ENCODE assay signal across 9 cellular contexts in the genomic region with DNA sequence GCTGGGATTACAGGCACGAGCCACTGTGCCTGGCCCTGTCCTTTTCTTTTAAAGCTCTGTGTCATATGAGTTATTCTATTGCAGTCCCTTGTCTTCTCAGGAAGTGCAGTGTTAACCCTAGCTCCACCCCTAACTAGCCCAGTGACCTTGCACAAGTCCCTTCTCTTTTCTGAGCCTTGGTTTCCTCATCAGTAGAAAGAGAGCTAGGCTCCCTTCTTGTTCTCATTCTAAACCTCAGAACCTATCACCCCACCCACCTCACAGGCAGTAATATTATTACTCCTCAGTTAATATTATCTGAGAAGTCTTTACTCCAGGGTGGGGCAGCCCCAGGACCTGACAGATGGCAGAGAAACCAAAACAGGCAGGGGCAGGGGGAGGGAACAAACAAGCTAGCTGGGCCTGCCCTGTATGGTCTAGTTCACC. TPM values are rescaled to one million over a fixed set of nuclear protein-coding genes. Genes with fewer than 3 reads are reported as not detected.
A peak's percentile ranks its signal among the peaks of the same experiment; 100 is the strongest.
DNase-seq lines count a peak whose midpoint lies in the region; ATAC-seq and TF ChIP-seq lines count a peak whose summit lies in the region.
"Had no signal": no experiment of that assay in that cellular context is flagged by ENCODE, and none has a peak within 500 bp of the region (broad histone marks: within the 10 kb centered on the region; RNA-seq: fewer than 3 reads in every experiment).

No MANE protein-coding gene starts in this region.

- no peaks in the 10 kb centered on the region for H3K9me3 ChIP-seq in CD8-positive, alpha-beta memory T cell (ENCODE audit: low read length)
- no peaks in the 10 kb centered on the region for H3K9me3 ChIP-seq in vagina

- no peak for TF ChIP-seq CTCF in vagina (IDR thresholded peaks at IDR 0.05)

- no peaks in the 10 kb centered on the region for H3K27me3 ChIP-seq in CD8-positive, alpha-beta memory T cell (ENCODE audit: insufficient read depth, low read length, poor library complexity, severe bottlenecking)
- no peaks in the 10 kb centered on the region for H3K27me3 ChIP-seq in vagina

- peak overlapping the region; percentile 89 to 99 (median 98) for H3K27ac Mint-ChIP-seq in CD8-positive, alpha-beta memory T cell
- H3K27ac Mint-ChIP-seq in activated CD8-positive, alpha-beta T cell treated with anti-CD3 and anti-CD28 coated beads, Interleukin-2, amount 10 ng/mL, durations not matched to agents 7 days and 5 days = peak overlapping the region; percentile 96

- TF ChIP-seq POLR2A in vagina (IDR thresholded peaks at IDR 0.05) = no peak

- H3K9me3 Mint-ChIP-seq in CD8-positive, alpha-beta memory T cell = no peaks in the 10 kb centered on the region
- H3K9me3 Mint-ChIP-seq in activated CD8-positive, alpha-beta T cell treated with anti-CD3 and anti-CD28 coated beads, Interleukin-2, amount 10 ng/mL, durations not matched to agents 7 days and 5 days (ENCODE audit: insufficient read depth) = no peaks in the 10 kb centered on the region

- H3K4me1 ChIP-seq in CD8-positive, alpha-beta memory T cell (ENCODE audit: insufficient read depth, low read length) = peaks cover 92% of the 10 kb centered on the region
- no peaks in the 10 kb centered on the region for H3K4me1 ChIP-seq in vagina

- H3K27ac ChIP-seq in CD8-positive, alpha-beta memory T cell (ENCODE audit: low read depth, low read length) = peak overlapping the region; percentile 57
- no peak overlapping the region for H3K27ac ChIP-seq in vagina

- no peaks in the 10 kb centered on the region for H3K36me3 ChIP-seq in CD8-positive, alpha-beta memory T cell (ENCODE audit: insufficient read depth, low read length)
- H3K36me3 ChIP-seq in vagina = no peaks in the 10 kb centered on the region

- H3K27me3 Mint-ChIP-seq in CD8-positive, alpha-beta memory T cell = no peaks in the 10 kb centered on the region
- no peaks in the 10 kb centered on the region for H3K27me3 Mint-ChIP-seq in activated CD8-positive, alpha-beta T cell treated with anti-CD3 and anti-CD28 coated beads, Interleukin-2, amount 10 ng/mL, durations not matched to agents 7 days and 5 days (ENCODE audit: low read depth)

- peak in 1 of 5 donors; percentile 19 for DNase-seq in CD8-positive, alpha-beta memory T cell
- DNase-seq in activated CD8-positive, alpha-beta T cell treated with anti-CD3 and anti-CD28 coated beads, Interleukin-2, amount 10 ng/mL, durations not matched to agents 7 days and 5 days = peak; percentile 67
- DNase-seq in vagina (ENCODE audit: extremely low spot score in 2 of 2) (no peak), hippocampal formation (lab: John Stamatoyannopoulos, UW) (no peak), cortex of kidney (lab: John Stamatoyannopoulos, UW) (no peak), NCI-H2081 treated with DMSO at 0.1 percent for 48 hours (lab: John Stamatoyannopoulos, UW) (no peak)

- intact Hi-C loops in vagina (cut with DNase I) = no loop called here

- POLR2A ChIA-PET in CD8-positive, alpha-beta memory T cell (lab: Charles Lee) = interaction anchor here (0.6 to 3.6 kb wide), 10 partner anchors 14 to 130 kb away, joined by 3 to 25 read pairs (median 3); partner anchors contain the start of gene MED7
- POLR2A ChIA-PET in activated CD8-positive, alpha-beta T cell treated with anti-CD3 and anti-CD28 coated beads, Interleukin-2, amount 10 ng/mL, durations not matched to agents 7 days and 5 days (lab: Charles Lee) = interaction anchor here (0.7 to 3.5 kb wide), 24 partner anchors 11 to 352 kb away, joined by 3 to 50 read pairs (median 4); partner anchors contain the start of gene MED7

- ATAC-seq in GM19372 (IDR thresholded peaks at IDR 0.05; ENCODE audit: low read depth, unreplicated experiment) = peak; percentile 48
- peak; percentile 55 for ATAC-seq in HG03280 (IDR thresholded peaks at IDR 0.05; ENCODE audit: unreplicated experiment)
- ATAC-seq in activated CD8-positive, alpha-beta T cell treated with anti-CD3 and anti-CD28 coated beads, Interleukin-2, amount 10 ng/mL, durations not matched to agents 7 days and 5 days = peak; percentile 27

- peak overlapping the region; percentile 23 for H3K4me3 ChIP-seq in CD8-positive, alpha-beta memory T cell (ENCODE audit: low read length)
- no peak overlapping the region for H3K4me3 ChIP-seq in vagina

- peaks cover 7 to 28% (median 10%) of the 10 kb centered on the region in 3 donors for H3K36me3 Mint-ChIP-seq in CD8-positive, alpha-beta memory T cell
- peaks cover 71% of the 10 kb centered on the region for H3K36me3 Mint-ChIP-seq in activated CD8-positive, alpha-beta T cell treated with anti-CD3 and anti-CD28 coated beads, Interleukin-2, amount 10 ng/mL, durations not matched to agents 7 days and 5 days (ENCODE audit: low read depth)

- peaks cover 91 to 97% (median 93%) of the 10 kb centered on the region in 3 donors for H3K4me1 Mint-ChIP-seq in CD8-positive, alpha-beta memory T cell
- H3K4me1 Mint-ChIP-seq in activated CD8-positive, alpha-beta T cell treated with anti-CD3 and anti-CD28 coated beads, Interleukin-2, amount 10 ng/mL, durations not matched to agents 7 days and 5 days (ENCODE audit: low read depth) = peaks cover 88% of the 10 kb centered on the region

- CTCF ChIA-PET in CD8-positive, alpha-beta memory T cell (lab: Charles Lee) = interaction anchor here (0.7 to 3.4 kb wide), 17 partner anchors 10 to 124 kb away, joined by 3 to 28 read pairs (median 5); no protein-coding TSS in a partner anchor
- CTCF ChIA-PET in activated CD8-positive, alpha-beta T cell treated with anti-CD3 and anti-CD28 coated beads, Interleukin-2, amount 10 ng/mL, durations not matched to agents 7 days and 5 days (lab: Charles Lee) = interaction anchor here (0.9 to 3.3 kb wide), 12 partner anchors 10 to 131 kb away, joined by 3 to 59 read pairs (median 8); no protein-coding TSS in a partner anchor

- H3K4me3 Mint-ChIP-seq in CD8-positive, alpha-beta memory T cell = peak overlapping the region; percentile 64 to 89 (median 79)
- H3K4me3 Mint-ChIP-seq in activated CD8-positive, alpha-beta T cell treated with anti-CD3 and anti-CD28 coated beads, Interleukin-2, amount 10 ng/mL, durations not matched to agents 7 days and 5 days = peak overlapping the region; percentile 77
- H3K4me3 Mint-ChIP-seq: neural crest cell had no signal

RNA-seq across cellular contexts. Expression of gene CYFIP2, which starts 7.2 kb away (rescaled TPM):
- total RNA-seq in CD8-positive, alpha-beta memory T cell = 100 to 1,000 TPM; 239 to 259 TPM
- polyA plus RNA-seq in CD8-positive, alpha-beta memory T cell = 534 TPM
- 100 to 1,000 TPM; 512 to 516 TPM for total RNA-seq in activated CD8-positive, alpha-beta T cell treated with anti-CD3 and anti-CD28 coated beads, Interleukin-2, amount 10 ng/mL, durations not matched to agents 7 days and 5 days
- total RNA-seq in vagina = 27.7 TPM
